In the genomic region with DNA sequence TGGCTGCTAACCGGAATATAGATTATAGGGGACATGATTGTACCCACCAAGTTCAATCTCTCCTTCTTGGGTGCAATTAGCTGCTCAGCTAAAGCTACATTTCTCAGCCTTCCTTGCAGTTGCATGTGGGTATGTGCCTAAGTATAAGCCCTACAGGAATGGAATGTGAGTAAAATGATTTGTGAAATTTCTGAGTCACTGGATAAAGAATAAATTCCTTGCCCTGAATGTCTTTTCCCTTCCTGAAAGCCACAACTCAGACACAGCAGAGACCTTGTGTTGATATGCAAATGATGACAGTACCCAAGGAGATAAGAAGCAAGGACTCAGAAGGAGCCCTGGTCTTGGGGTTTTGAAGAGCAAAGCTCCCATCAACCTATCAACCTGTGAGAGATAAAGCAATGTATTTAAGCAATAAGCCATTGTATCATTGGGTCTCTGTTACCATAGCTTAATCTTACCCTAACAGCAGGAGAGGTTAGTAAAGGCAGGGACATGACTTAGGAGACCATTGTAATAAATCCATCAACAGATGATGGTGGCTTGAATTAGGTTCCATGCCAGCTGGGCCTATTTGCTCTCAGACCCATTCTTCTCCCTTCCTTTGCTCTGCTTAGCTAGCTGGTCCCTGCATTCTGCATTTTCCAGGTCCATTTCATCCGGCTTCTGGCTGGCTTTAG, we compare ENCODE assay signal across 13 cellular contexts. TPM values are rescaled to one million over a fixed set of nuclear protein-coding genes. Genes with fewer than 3 reads are reported as not detected.
DNase-seq lines count a peak whose midpoint lies in the region; ATAC-seq, FAIRE-seq and TF ChIP-seq lines count a peak whose summit lies in the region.
"Had no signal": no experiment of that assay in that cellular context is flagged by ENCODE, and none has a peak within 500 bp of the region (broad histone marks: within the 10 kb centered on the region; RNA-seq: fewer than 3 reads in every experiment).

No MANE protein-coding gene starts in this region.

- H3K9me1 ChIP-seq in K562 (ENCODE audit: control insufficient read depth, insufficient read depth, low read length): no peaks in the 10 kb centered on the region

- ATAC-seq in K562: no peak; the same call in 2 of the 3 replicates
- ATAC-seq: pancreas had no signal

- TF ChIP-seq RAD21 in K562 (CRISPR knock-in tag; conservative IDR thresholded peaks at IDR 0.05 in 1 of 2, IDR thresholded peaks at IDR 0.05 in 1 of 2): no peak

- no TSS peak for BruUV-seq in K562 (replicated peaks; lab: Mats Ljungman, UMichigan)

- FAIRE-seq in HTR-8/SVneo (lab: Jason Lieb, UNC) (no peak), K562 (lab: Jason Lieb, UNC) (peak; percentile 62), small intestine (lab: Jason Lieb, UNC) (no peak)
- FAIRE-seq: pancreas had no signal

- H3K9me3 ChIP-seq in K562 (replicated peaks; ENCODE audit: control insufficient read depth, insufficient read depth, low read depth, low read length) (no peaks in the 10 kb centered on the region), small intestine (ENCODE audit: control insufficient read depth, low read depth) (no peaks in the 10 kb centered on the region)
- H3K9me3 ChIP-seq: pancreas had no signal

- H3K27me3 ChIP-seq in K562 (ENCODE audit: control insufficient read depth in 2 of 2, insufficient read depth in 2 of 2, low read length in 2 of 2): no peaks in the 10 kb centered on the region
- H3K27me3 ChIP-seq in small intestine (ENCODE audit: control insufficient read depth in 2 of 2, insufficient read depth in 2 of 2, low read length in 2 of 2): no peaks in the 10 kb centered on the region
- H3K27me3 ChIP-seq: pancreas had no signal

- H3K27ac ChIP-seq in K562 (ENCODE audit: extremely low read depth, low read depth, low read length) (no peak overlapping the region), small intestine (ENCODE audit: low read depth in 1 of 2, low read length in 1 of 2) (no peak overlapping the region)
- H3K27ac ChIP-seq: C4-2B, pancreas had no signal

- no peaks in the 10 kb centered on the region for H4K20me1 ChIP-seq in K562 (replicated peaks; ENCODE audit: control insufficient read depth, insufficient read depth, low read length)

- H3K4me2 ChIP-seq in K562 (ENCODE audit: insufficient read depth, low read length): no peak overlapping the region

- no peak overlapping the region for H2AFZ ChIP-seq in K562 (ENCODE audit: low read depth, low read length)

- CTCF ChIA-PET in K562 (lab: Yijun Ruan, JAX; ENCODE audit: low intra/inter-chr PET ratio): no interaction called here

- no peaks in the 10 kb centered on the region for H3K79me2 ChIP-seq in K562 (ENCODE audit: control insufficient read depth, insufficient read depth, low read length)

- in situ Hi-C loops in K562 (cut with MboI): no loop called here

- no peak for TF ChIP-seq EP300 in K562 (IDR thresholded peaks at IDR 0.05; ENCODE audit: low read length)

- H3K9ac ChIP-seq in K562 (ENCODE audit: insufficient read depth in 1 of 2, low read depth in 2 of 2, low read length in 2 of 2): no peak overlapping the region

- TF ChIP-seq CTCF in K562 (IDR thresholded peaks at IDR 0.05 in 2 of 3, conservative IDR thresholded peaks at IDR 0.05 in 1 of 3; ENCODE audit: insufficient read depth in 2 of 3, low read depth in 1 of 3, low read length in 3 of 3): no peak

- intact Hi-C loops in K562 (cut with micrococcal nuclease): no loop called here

- POLR2A ChIA-PET in K562 (lab: Yijun Ruan, JAX): interaction anchor here (0.5 to 3.8 kb wide), 6 partner anchors 13 to 294 kb away, joined by 3 to 15 read pairs (median 3); a partner anchor contains a TSS

- DNase-seq in AG08396 (ENCODE audit: low spot score) (peak; percentile 51), HTR-8/SVneo (ENCODE audit: insufficient read length, low spot score) (peak; percentile 38), K562 (ENCODE audit: extremely low read depth in 1 of 4, low spot score in 3 of 4) (peak in 2 of 4 experiments; percentile 13 to 35), kidney tubule cell (ENCODE audit: low spot score) (peak; percentile 78), small intestine (no peak), hypothalamus (lab: John Stamatoyannopoulos, UW) (no peak), NCI-H524 treated with DMSO at 0.1 percent for 48 hours (lab: John Stamatoyannopoulos, UW) (no peak)
- DNase-seq in activated CD4-positive, alpha-beta T cell treated with anti-CD3 and anti-CD28 coated beads, Interleukin-2, amount 50 U/mL, for 1 hour: no peak
- DNase-seq: activated CD4-positive, alpha-beta T cell treated with anti-CD3 and anti-CD28 coated beads for 1 hour; activated T-cell treated with anti-CD3 and anti-CD28 coated beads, Interleukin-2, amount 50 U/mL, for 48 hours; NCI-H1436; pancreas had no signal

- H3K36me3 ChIP-seq in K562 (ENCODE audit: control insufficient read depth, insufficient read depth, low read length): no peaks in the 10 kb centered on the region
- no peaks in the 10 kb centered on the region for H3K36me3 ChIP-seq in small intestine (ENCODE audit: control insufficient read depth in 2 of 2, insufficient read depth in 2 of 2, low read length in 2 of 2)
- H3K36me3 ChIP-seq: pancreas had no signal

- TF ChIP-seq POLR2A in K562 (conservative IDR thresholded peaks at IDR 0.05): no peak

- WGBS in K562 (ENCODE audit: insufficient coverage, low coverage, missing lambda C conversion rate): 3% methylated on average over 2 of the region's 2 CpGs
- 88 to 97% (median 94%) methylated on average over 2 of the region's 2 CpGs for WGBS in small intestine, 3 donors

- H3K4me1 ChIP-seq in K562 (replicated peaks in 1 of 2; ENCODE audit: control insufficient read depth in 2 of 2, insufficient read depth in 2 of 2, low read length in 2 of 2) (peaks cover 0 to 16% of the 10 kb centered on the region in 2 experiments; a peak in 3 of 5 replicates), small intestine (ENCODE audit: control insufficient read depth in 2 of 2, insufficient read depth in 1 of 2, low read depth in 1 of 2, low read length in 1 of 2) (no peaks in the 10 kb centered on the region)

- no peak overlapping the region for H3K4me3 ChIP-seq in K562
- no peak overlapping the region for H3K4me3 ChIP-seq in small intestine (ENCODE audit: low read depth in 1 of 2, low read length in 2 of 2)
- H3K4me3 ChIP-seq: pancreas had no signal

TF ChIP-seq in K562, 482 proteins besides CTCF, POLR2A, EP300 and RAD21 (continues in another document):
- TF ChIP-seq NELFE (IDR thresholded peaks at IDR 0.05; ENCODE audit: insufficient read depth, insufficient read length) (no peak), CBFA2T3 (IDR thresholded peaks at IDR 0.05) (peak; percentile 68), TRIM24 (IDR thresholded peaks at IDR 0.05) (no peak), MAFF (IDR thresholded peaks at IDR 0.05; ENCODE audit: low read length) (no peak)
- TF ChIP-seq, protein P1, sequence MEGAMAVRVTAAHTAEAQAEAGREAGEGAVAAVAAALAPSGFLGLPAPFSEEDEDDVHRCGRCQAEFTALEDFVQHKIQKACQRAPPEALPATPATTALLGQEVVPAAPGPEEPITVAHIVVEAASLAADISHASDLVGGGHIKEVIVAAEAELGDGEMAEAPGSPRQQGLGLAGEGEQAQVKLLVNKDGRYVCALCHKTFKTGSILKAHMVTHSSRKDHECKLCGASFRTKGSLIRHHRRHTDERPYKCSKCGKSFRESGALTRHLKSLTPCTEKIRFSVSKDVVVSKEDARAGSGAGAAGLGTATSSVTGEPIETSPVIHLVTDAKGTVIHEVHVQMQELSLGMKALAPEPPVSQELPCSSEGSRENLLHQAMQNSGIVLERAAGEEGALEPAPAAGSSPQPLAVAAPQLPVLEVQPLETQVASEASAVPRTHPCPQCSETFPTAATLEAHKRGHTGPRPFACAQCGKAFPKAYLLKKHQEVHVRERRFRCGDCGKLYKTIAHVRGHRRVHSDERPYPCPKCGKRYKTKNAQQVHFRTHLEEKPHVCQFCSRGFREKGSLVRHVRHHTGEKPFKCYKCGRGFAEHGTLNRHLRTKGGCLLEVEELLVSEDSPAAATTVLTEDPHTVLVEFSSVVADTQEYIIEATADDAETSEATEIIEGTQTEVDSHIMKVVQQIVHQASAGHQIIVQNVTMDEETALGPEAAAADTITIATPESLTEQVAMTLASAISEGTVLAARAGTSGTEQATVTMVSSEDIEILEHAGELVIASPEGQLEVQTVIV (CRISPR knock-in tag; IDR thresholded peaks at IDR 0.05; ENCODE audit: borderline replicate concordance): no peak
- TF ChIP-seq, protein P2, sequence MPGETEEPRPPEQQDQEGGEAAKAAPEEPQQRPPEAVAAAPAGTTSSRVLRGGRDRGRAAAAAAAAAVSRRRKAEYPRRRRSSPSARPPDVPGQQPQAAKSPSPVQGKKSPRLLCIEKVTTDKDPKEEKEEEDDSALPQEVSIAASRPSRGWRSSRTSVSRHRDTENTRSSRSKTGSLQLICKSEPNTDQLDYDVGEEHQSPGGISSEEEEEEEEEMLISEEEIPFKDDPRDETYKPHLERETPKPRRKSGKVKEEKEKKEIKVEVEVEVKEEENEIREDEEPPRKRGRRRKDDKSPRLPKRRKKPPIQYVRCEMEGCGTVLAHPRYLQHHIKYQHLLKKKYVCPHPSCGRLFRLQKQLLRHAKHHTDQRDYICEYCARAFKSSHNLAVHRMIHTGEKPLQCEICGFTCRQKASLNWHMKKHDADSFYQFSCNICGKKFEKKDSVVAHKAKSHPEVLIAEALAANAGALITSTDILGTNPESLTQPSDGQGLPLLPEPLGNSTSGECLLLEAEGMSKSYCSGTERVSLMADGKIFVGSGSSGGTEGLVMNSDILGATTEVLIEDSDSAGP (CRISPR knock-in tag; IDR thresholded peaks at IDR 0.05): no peak

RNA-seq across cellular contexts. Expression of a gene that starts 25.6 kb away (rescaled TPM):
- total RNA-seq in K562 (2011; cell fraction: chromatin; rRNA removed; ENCODE audit: low replicate concordance): 19.1 and 52.2 TPM in 2 replicates
- 7.8 and 14.2 TPM in 2 replicates for total RNA-seq in K562 (2011; cell fraction: nucleolus; rRNA removed)
- total RNA-seq in K562 (2011; cell fraction: nucleoplasm; rRNA removed): 29.7 and 45.3 TPM in 2 replicates
- total RNA-seq in K562 (2014; rRNA removed) (8.3 and 10.0 TPM in 2 replicates), K562 (2014; rRNA removed; fragmentation: Illumina TruSeq; extraction: Trizol) (21.8 and 25.5 TPM in 2 replicates), K562 (2015; rRNA removed; fragmentation: Illumina TruSeq; extraction: Trizol) (17.4 and 18.4 TPM in 2 replicates), K562 (2021) (18.6 and 22.0 TPM in 2 replicates)
- polyA plus RNA-seq in K562 (2011; rRNA removed) (16.1 and 18.9 TPM in 2 replicates), K562 (2014; fragmentation: Illumina TruSeq; extraction: Trizol) (16.1 and 18.3 TPM in 2 replicates), K562 (2014; fragmentation: Nextera tagmentation; extraction: Ambion mirVana) (10 to 100 TPM; 10.2 to 12.1 TPM), K562 (2014; rRNA removed) (16.3 and 19.1 TPM in 2 replicates), small intestine (10 to 100 TPM in 2 of 3 donors, 1 to 10 TPM in 1; 6.8 to 11.7 (median 10.3) TPM)
- 2.8 and 6.9 TPM in 2 replicates for polyA plus RNA-seq in K562 (2011; cell fraction: cytosol; rRNA removed)
- 9.7 and 16.2 TPM in 2 replicates for polyA plus RNA-seq in K562 (2011; cell fraction: nucleus; rRNA removed)
- polyA plus RNA-seq in K562 (2012): 11.2 and 14.9 TPM in 2 replicates
- 20.2 and 25.8 TPM in 2 replicates for polyA minus RNA-seq in K562 (2011; rRNA and poly(A)+ RNA removed)
- 4.1 and 7.2 TPM in 2 replicates for polyA minus RNA-seq in K562 (2011; cell fraction: cytosol; rRNA and poly(A)+ RNA removed)
- 10.9 and 32.7 TPM in 2 replicates for polyA minus RNA-seq in K562 (2011; cell fraction: nucleus; rRNA and poly(A)+ RNA removed)

Comparison
In these comparisons a context has a peak if more than half of its experiments do, and no peak if none do; other contexts are left out.
1. DNase-seq: peak in AG08396 (single experiment), HTR-8/SVneo (single experiment) and kidney tubule cell (single experiment); none in small intestine (single experiment), hypothalamus (0 of 51), NCI-H524 treated with DMSO at 0.1 percent for 48 hours (single experiment) and activated CD4-positive, alpha-beta T cell treated with anti-CD3 and anti-CD28 coated beads, Interleukin-2, amount 50 U/mL, for 1 hour (single experiment).